Comparison of ENCODE assay signal across 2 cellular contexts in genomic region chr16:57138281-57138935, GRCh38.
TF ChIP-seq lines count a peak whose summit lies in the region.

No MANE protein-coding gene starts in this region.

TF ChIP-seq in SK-N-SH, 30 proteins besides CTCF, POLR2A, EP300 and RAD21 (continued from another document):
- TF ChIP-seq ZBTB33 (IDR thresholded peaks at IDR 0.05; ENCODE audit: borderline replicate concordance, low read depth) = no peak
- TF ChIP-seq NRF1 (IDR thresholded peaks at IDR 0.05; ENCODE audit: low read depth, low read length) = no peak
- TF ChIP-seq GATA2 (CRISPR knock-in tag; IDR thresholded peaks at IDR 0.05) = no peak
- no peak for TF ChIP-seq REST (IDR thresholded peaks at IDR 0.05; ENCODE audit: low read depth, low read length)
- TF ChIP-seq RXRA (IDR thresholded peaks at IDR 0.05; ENCODE audit: borderline replicate concordance, low read depth) = no peak
- no peak for TF ChIP-seq ELF1 (IDR thresholded peaks at IDR 0.05)
- TF ChIP-seq MEF2A (IDR thresholded peaks at IDR 0.05; ENCODE audit: borderline replicate concordance, low read depth) = no peak
- no peak for TF ChIP-seq FOSL2 (IDR thresholded peaks at IDR 0.05; ENCODE audit: borderline replicate concordance, low read depth)
- no peak for TF ChIP-seq NFIC (IDR thresholded peaks at IDR 0.05; ENCODE audit: borderline replicate concordance)
- no peak for TF ChIP-seq SMC3 (IDR thresholded peaks at IDR 0.05; ENCODE audit: low read depth, low read length)
- no peak for TF ChIP-seq MAX (IDR thresholded peaks at IDR 0.05; ENCODE audit: low read depth)
- no peak for TF ChIP-seq PBX3 (IDR thresholded peaks at IDR 0.05)
- no peak for TF ChIP-seq TEAD4 (IDR thresholded peaks at IDR 0.05; ENCODE audit: borderline replicate concordance, insufficient read depth)
- no peak for TF ChIP-seq IRF3 (IDR thresholded peaks at IDR 0.05; ENCODE audit: low read depth, low read length)
- TF ChIP-seq RCOR1 (IDR thresholded peaks at IDR 0.05; ENCODE audit: low read length) = no peak
- no peak for TF ChIP-seq GABPA (IDR thresholded peaks at IDR 0.05; ENCODE audit: low read depth)

TF ChIP-seq in SK-N-SH treated with all-trans-retinoic acid at 6 μM for 48 hours, 23 proteins besides CTCF, POLR2A, EP300 and RAD21:
- TF ChIP-seq TSHZ2 (CRISPR knock-in tag; IDR thresholded peaks at IDR 0.05) (no peak), GLIS3 (CRISPR knock-in tag; IDR thresholded peaks at IDR 0.05) (no peak), PPARA (CRISPR knock-in tag; IDR thresholded peaks at IDR 0.05; ENCODE audit: borderline replicate concordance) (no peak), ZC3H10 (CRISPR knock-in tag; IDR thresholded peaks at IDR 0.05) (no peak), ZNF565 (CRISPR knock-in tag; conservative IDR thresholded peaks at IDR 0.05; ENCODE audit: low read depth) (no peak), TCF4 (CRISPR knock-in tag; IDR thresholded peaks at IDR 0.05; ENCODE audit: borderline replicate concordance) (no peak), BACH2 (CRISPR knock-in tag; IDR thresholded peaks at IDR 0.05; ENCODE audit: borderline replicate concordance) (no peak), ISL1 (CRISPR knock-in tag; IDR thresholded peaks at IDR 0.05) (no peak), SNAI2 (CRISPR knock-in tag; IDR thresholded peaks at IDR 0.05) (no peak), ZFP30 (CRISPR knock-in tag; IDR thresholded peaks at IDR 0.05) (no peak), ZFP3 (CRISPR knock-in tag; IDR thresholded peaks at IDR 0.05) (no peak), PATZ1 (CRISPR knock-in tag; IDR thresholded peaks at IDR 0.05; ENCODE audit: borderline replicate concordance) (no peak)
